In the genomic region with DNA sequence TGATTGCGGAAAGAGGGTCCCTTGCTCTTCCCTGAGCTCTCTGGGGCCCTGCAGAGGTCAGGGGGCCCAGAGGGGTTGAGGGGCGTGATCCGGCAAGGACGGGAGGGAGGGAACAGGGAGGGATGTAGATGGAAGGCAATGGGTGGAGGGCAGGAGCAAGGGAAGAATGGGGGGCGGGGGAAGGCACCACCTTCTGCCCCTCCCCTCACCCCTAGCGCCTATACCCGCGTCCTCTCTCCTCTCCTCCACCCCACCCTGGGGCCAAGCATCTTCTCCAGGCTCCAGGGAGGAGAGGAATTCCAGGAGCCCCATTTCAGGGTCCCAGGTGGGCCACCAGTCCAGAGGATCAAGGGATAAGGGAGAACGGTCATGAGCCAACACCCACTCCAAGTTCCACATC, we compare ENCODE assay signal across 1 cellular context.
TF ChIP-seq lines count a peak whose summit lies in the region.

No MANE protein-coding gene starts in this region.

TF ChIP-seq in GM23338, 12 proteins besides CTCF, POLR2A, EP300 and RAD21 (continued from another document):
- TF ChIP-seq ZNF331 (CRISPR knock-in tag; IDR thresholded peaks at IDR 0.05; ENCODE audit: low read depth): no peak
- TF ChIP-seq EZH2phosphoT487 (IDR thresholded peaks at IDR 0.05; ENCODE audit: unreplicated experiment): no peak
TF ChIP-seq in GM23338: peak in this region for 0.
